8 cellular contexts compared by ENCODE assay signal in the genomic region with DNA sequence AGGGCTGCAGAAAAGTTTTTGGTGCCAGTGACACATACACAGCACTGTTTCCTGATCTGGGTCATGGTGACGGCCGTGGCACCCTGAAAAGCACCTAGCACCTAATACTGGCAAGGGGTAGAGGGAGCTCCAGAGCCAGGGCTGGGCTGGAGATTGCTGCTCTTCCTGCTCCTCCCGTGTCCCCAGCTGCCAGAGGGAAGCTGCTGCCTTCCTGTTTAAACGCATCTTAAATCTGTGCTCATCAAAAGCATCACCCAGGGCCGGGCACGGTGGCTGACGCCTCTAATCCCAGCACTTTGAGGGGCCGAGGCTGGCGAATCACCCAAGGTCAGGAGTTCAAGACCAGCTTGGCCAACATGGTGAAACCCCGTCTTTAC.
DNase-seq lines count a peak whose midpoint lies in the region; ATAC-seq and TF ChIP-seq lines count a peak whose summit lies in the region.

No MANE protein-coding gene starts in this region.

- peak; percentile 59; the same call in 1 of the 2 replicates for TF ChIP-seq CTCF in WI38 (IDR thresholded peaks at IDR 0.05; ENCODE audit: low read depth, low read length)
- TF ChIP-seq CTCF in psoas muscle (IDR thresholded peaks at IDR 0.05): peak; percentile 59

- H3K36me3 ChIP-seq in psoas muscle (ENCODE audit: insufficient read depth in 1 of 2, low read depth in 1 of 2): no peaks in the 10 kb centered on the region

- H3K9me3 ChIP-seq in psoas muscle: no peaks in the 10 kb centered on the region

- H3K27ac ChIP-seq in psoas muscle: peak overlapping the region; percentile 27

- ATAC-seq in psoas muscle (peak; percentile 82 to 97 (median 94)), HG03196 (IDR thresholded peaks at IDR 0.05; ENCODE audit: unreplicated experiment) (no peak)

- H3K4me3 ChIP-seq in WI38 (ENCODE audit: low read depth, low read length) (no peak overlapping the region), psoas muscle (no peak overlapping the region)

- intact Hi-C loops in psoas muscle (cut with DNase I): loop anchor here (2.0 to 5.0 kb wide), 3 partner anchors 78 to 298 kb away; no protein-coding TSS in a partner anchor

- no peaks in the 10 kb centered on the region for H3K27me3 ChIP-seq in psoas muscle (ENCODE audit: insufficient read depth in 3 of 3, low read length in 2 of 3)

- WGBS in psoas muscle, 3 donors: 8 to 20% (median 13%) methylated on average over 10 of the region's 10 CpGs

- H3K4me1 ChIP-seq in psoas muscle: peaks cover 16% of the 10 kb centered on the region

- DNase-seq in NCI-H2227 (lab: John Stamatoyannopoulos, UW; ENCODE audit: unreplicated experiment): peak; percentile 4
- no peak for DNase-seq in NCI-H2227 treated with DMSO at 0.1 percent for 48 hours (lab: John Stamatoyannopoulos, UW)
- peak; percentile 69 for DNase-seq in HuH-7.5 (ENCODE audit: low spot score)
- DNase-seq in glomerular visceral epithelial cell (ENCODE audit: extremely low spot score): peak; percentile 53
- peak; percentile 64 to 85 for DNase-seq in psoas muscle
- DNase-seq in GOT3 (lab: John Stamatoyannopoulos, UW): no peak

Comparison
In these comparisons a context has a peak if more than half of its experiments do, and no peak if none do; other contexts are left out.
1. DNase-seq: peak in NCI-H2227 (single experiment), HuH-7.5 (single experiment), glomerular visceral epithelial cell (single experiment) and psoas muscle (2 of 2); none in NCI-H2227 treated with DMSO at 0.1 percent for 48 hours (single experiment) and GOT3 (single experiment).